In the genomic region with DNA sequence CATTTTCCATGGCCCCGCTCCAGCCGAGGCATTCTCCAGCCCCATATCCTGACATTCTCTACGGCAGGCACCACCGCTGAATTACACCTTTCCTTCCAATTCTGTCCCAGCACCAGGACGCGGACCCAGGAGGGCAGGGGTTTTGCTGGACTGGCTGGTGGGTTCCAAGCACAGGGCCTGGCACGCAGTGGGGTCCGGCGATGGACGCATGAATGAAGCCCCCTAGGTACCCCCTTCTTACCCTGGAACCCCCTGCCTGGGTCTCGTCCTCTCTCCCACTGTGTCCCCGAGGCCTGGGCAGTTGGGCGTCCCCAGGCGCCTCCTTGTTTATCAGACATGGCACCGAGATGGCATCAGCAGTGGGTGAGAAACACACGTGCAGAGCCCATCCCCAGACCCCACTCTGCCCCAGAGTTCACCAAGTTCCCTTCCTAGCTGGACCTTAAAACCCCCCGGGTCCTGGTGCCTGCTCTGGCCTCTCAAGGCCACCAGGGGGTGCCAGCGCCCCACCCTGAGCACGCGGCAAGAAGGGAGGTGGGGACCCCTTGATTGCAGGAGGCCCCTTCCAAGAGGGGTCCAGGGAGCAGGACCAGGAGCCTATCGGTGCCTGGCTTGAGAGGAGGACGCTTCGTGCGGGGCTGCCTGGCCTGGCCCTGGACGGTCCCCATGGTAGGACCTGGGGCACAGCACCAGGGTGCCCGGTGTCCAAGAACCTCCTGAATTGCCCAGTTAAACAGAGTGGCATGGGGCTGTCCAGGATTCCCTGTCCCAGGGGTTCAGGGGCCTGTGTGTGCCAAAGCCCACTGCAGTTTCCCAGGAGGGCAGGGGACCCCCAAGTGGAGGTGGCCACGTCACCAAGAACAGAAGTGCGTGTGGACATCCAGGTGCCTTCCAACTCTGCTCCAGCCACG, we compare ENCODE assay signal across 1 cellular context.
A peak's percentile ranks its signal among the peaks of the same experiment; 100 is the strongest.
TF ChIP-seq lines count a peak whose summit lies in the region.

No MANE protein-coding gene starts in this region.

TF ChIP-seq in GM12878, 131 proteins besides CTCF, POLR2A, EP300 and RAD21 (continued from another document):
- TF ChIP-seq YY1 (IDR thresholded peaks at IDR 0.05; ENCODE audit: low read depth, low read length) (peak; percentile 39; the same call in 1 of the 2 replicates), SMC3 (IDR thresholded peaks at IDR 0.05; ENCODE audit: borderline replicate concordance, low read length) (peak; percentile 94)
- TF ChIP-seq, protein P1, sequence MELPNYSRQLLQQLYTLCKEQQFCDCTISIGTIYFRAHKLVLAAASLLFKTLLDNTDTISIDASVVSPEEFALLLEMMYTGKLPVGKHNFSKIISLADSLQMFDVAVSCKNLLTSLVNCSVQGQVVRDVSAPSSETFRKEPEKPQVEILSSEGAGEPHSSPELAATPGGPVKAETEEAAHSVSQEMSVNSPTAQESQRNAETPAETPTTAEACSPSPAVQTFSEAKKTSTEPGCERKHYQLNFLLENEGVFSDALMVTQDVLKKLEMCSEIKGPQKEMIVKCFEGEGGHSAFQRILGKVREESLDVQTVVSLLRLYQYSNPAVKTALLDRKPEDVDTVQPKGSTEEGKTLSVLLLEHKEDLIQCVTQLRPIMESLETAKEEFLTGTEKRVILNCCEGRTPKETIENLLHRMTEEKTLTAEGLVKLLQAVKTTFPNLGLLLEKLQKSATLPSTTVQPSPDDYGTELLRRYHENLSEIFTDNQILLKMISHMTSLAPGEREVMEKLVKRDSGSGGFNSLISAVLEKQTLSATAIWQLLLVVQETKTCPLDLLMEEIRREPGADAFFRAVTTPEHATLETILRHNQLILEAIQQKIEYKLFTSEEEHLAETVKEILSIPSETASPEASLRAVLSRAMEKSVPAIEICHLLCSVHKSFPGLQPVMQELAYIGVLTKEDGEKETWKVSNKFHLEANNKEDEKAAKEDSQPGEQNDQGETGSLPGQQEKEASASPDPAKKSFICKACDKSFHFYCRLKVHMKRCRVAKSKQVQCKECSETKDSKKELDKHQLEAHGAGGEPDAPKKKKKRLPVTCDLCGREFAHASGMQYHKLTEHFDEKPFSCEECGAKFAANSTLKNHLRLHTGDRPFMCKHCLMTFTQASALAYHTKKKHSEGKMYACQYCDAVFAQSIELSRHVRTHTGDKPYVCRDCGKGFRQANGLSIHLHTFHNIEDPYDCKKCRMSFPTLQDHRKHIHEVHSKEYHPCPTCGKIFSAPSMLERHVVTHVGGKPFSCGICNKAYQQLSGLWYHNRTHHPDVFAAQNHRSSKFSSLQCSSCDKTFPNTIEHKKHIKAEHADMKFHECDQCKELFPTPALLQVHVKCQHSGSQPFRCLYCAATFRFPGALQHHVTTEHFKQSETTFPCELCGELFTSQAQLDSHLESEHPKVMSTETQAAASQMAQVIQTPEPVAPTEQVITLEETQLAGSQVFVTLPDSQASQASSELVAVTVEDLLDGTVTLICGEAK (IDR thresholded peaks at IDR 0.05; ENCODE audit: borderline replicate concordance), result no peak
